In genomic region chr3:52670621-52671521, GRCh38 we compare ENCODE assay signal across 1 cellular context.
TF ChIP-seq lines count a peak whose summit lies in the region.

No MANE protein-coding gene starts in this region.

TF ChIP-seq in HepG2, 621 proteins besides CTCF, POLR2A, EP300 and RAD21:
- no peak for TF ChIP-seq ZNF329 (CRISPR knock-in tag; IDR thresholded peaks at IDR 0.05; ENCODE audit: low read depth)
- no peak for TF ChIP-seq DZIP1 (CRISPR knock-in tag; IDR thresholded peaks at IDR 0.05)
- no peak for TF ChIP-seq SIN3A (IDR thresholded peaks at IDR 0.05; ENCODE audit: borderline replicate concordance, low read depth, low read length)
- no peak for TF ChIP-seq TEAD3 (CRISPR knock-in tag; optimal IDR thresholded peaks at IDR 0.05; ENCODE audit: borderline replicate concordance)
- TF ChIP-seq ZBTB46 (CRISPR knock-in tag; IDR thresholded peaks at IDR 0.05; ENCODE audit: borderline replicate concordance): no peak
- no peak for TF ChIP-seq SNAPC2 (CRISPR knock-in tag; IDR thresholded peaks at IDR 0.05)
- TF ChIP-seq CBX1 (IDR thresholded peaks at IDR 0.05; ENCODE audit: low read depth): no peak
- no peak for TF ChIP-seq BCL3 (CRISPR knock-in tag; IDR thresholded peaks at IDR 0.05)
- TF ChIP-seq ZNF737 (CRISPR knock-in tag; IDR thresholded peaks at IDR 0.05; ENCODE audit: borderline replicate concordance): no peak
- TF ChIP-seq ZNF10 (CRISPR knock-in tag; IDR thresholded peaks at IDR 0.05; ENCODE audit: borderline replicate concordance, low read depth): no peak
- TF ChIP-seq ZNF546 (CRISPR knock-in tag; conservative IDR thresholded peaks at IDR 0.05): no peak
- no peak for TF ChIP-seq ZNF83 (CRISPR knock-in tag; IDR thresholded peaks at IDR 0.05; ENCODE audit: borderline replicate concordance)
TF ChIP-seq in HepG2: peak in this region for 0.
